ENCODE assay signal across 26 cellular contexts in the genomic region with DNA sequence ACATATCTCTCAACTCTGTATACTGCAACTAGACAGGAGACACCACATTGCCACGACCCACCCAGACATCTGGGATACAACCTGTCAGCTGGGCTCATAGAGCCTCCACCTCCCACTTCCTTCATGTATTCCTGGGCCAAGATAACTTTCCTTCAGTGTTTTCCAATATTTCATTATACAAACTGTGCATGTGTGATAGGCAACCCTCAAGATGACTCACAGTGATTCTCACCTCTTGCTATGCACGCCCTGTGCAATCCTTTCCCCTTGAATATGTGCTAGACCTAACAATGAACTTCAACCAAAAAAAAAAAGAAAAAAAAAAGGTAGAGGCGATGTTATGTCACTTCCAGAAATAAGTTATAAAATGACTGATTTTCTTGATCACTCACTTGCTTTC.
"Had no signal": no experiment of that assay in that cellular context is flagged by ENCODE, and none has a peak within 500 bp of the region (broad histone marks: within the 10 kb centered on the region; RNA-seq: fewer than 3 reads in every experiment).

No MANE protein-coding gene starts in this region.

- ATAC-seq: activated CD8-positive, alpha-beta T cell treated with anti-CD3 and anti-CD28 coated beads, Interleukin-2, amount 10 ng/mL, durations not matched to agents 7 days and 5 days; body of pancreas; T-helper 17 cell; WTC11 had no signal

- FAIRE-seq: RCC 7860 had no signal

- H3K9me3 ChIP-seq: adrenal gland, body of pancreas, MG63 had no signal

- H3K27me3 ChIP-seq: adrenal gland, ascending aorta, body of pancreas, cardiac muscle cell, MG63 had no signal

- H3K4me3 ChIP-seq: adrenal gland, ascending aorta, body of pancreas, cardiac muscle cell, MG63 had no signal

- DNase-seq: activated CD4-positive, alpha-beta T cell treated with anti-CD3 and anti-CD28 coated beads for 48 hours; activated CD4-positive, alpha-beta T cell treated with anti-CD3 and anti-CD28 coated beads, Interleukin-2, amount 50 U/mL, for 4 hours; activated CD4-positive, CD25-positive, alpha-beta regulatory T cell treated with anti-CD3 and anti-CD28 coated beads, Interleukin-2, amount 50 U/mL, for 72 hours; activated CD8-positive, alpha-beta memory T cell treated with anti-CD3 and anti-CD28 coated beads, Interleukin-2, amount 50 U/mL, for 48 hours; activated CD8-positive, alpha-beta T cell treated with anti-CD3 and anti-CD28 coated beads, Interleukin-2, amount 10 ng/mL, durations not matched to agents 7 days and 5 days; activated naive CD4-positive, alpha-beta T cell treated with anti-CD3 and anti-CD28 coated beads, Interleukin-2, amount 50 U/mL, for 16 hours; activated naive CD8-positive, alpha-beta T cell treated with anti-CD3 and anti-CD28 coated beads, Interleukin-2, amount 10 ng/mL, durations not matched to agents 7 days and 5 days; activated T-cell treated with anti-CD3 and anti-CD28 coated beads, Interleukin-2, amount 50 U/mL, for 1 hour; adrenal gland; body of pancreas; KG1; MG63; MV-4-11; NCI-H1105; NCI-H1436; NCI-H1694 treated with DMSO at 0.1 percent for 48 hours; NCI-H2029 treated with DMSO at 0.1 percent for 48 hours; NCI-H446; NCI-H524; SHP77 treated with DMSO at 0.1 percent for 48 hours; T-helper 17 cell; T-helper 9 cell had no signal

- H3K27ac ChIP-seq: adrenal gland, ascending aorta, body of pancreas, cardiac muscle cell had no signal

- H3K4me1 ChIP-seq: adrenal gland, ascending aorta, body of pancreas had no signal

- H3K36me3 ChIP-seq: adrenal gland, ascending aorta, cardiac muscle cell, MG63 had no signal
